31 cellular contexts compared by ENCODE assay signal in the genomic region with DNA sequence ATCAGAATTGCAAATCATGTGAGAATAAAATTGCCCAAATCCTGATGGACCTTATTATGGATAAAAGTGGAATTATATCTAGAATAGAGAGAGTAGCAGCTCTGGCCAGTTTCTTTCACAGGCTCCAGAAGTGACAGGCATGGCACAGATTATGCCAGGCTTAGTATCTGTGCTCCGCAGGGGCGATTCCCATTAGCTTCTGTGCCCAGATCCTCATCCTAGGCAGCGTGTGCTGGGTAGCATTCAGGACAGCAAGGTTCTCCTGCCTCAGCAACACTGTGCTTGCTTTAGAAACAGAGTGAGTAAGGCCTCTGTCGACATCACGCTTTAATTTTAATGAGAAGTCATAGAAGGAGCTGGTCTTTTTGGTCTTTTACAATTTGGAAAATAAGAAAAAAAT.
"Had no signal": no experiment of that assay in that cellular context is flagged by ENCODE, and none has a peak within 500 bp of the region (broad histone marks: within the 10 kb centered on the region; RNA-seq: fewer than 3 reads in every experiment).

No MANE protein-coding gene starts in this region.

- H3K27ac ChIP-seq: adrenal gland, body of pancreas, epithelial cell of prostate, esophagus squamous epithelium, gastrocnemius medialis, lower lobe of right lung, neutrophil, sigmoid colon, uterus had no signal

- DNase-seq: activated B cell treated with CpG ODN at 0.5 μM for 24 hours; activated CD4-positive, alpha-beta T cell treated with anti-CD3 and anti-CD28 coated beads, Interleukin-2, amount 50 U/mL, for 1 hour; activated CD8-positive, alpha-beta T cell treated with anti-CD3 and anti-CD28 coated beads for 36 hours; activated naive CD4-positive, alpha-beta T cell; activated T-cell treated with anti-CD3 and anti-CD28 coated beads, Interleukin-2, amount 50 U/mL, for 4 hours; adrenal gland; aorta; body of pancreas; dermis blood vessel endothelial cell; effector CD4-positive, alpha-beta T cell; esophagus squamous epithelium; gastrocnemius medialis; glutamatergic neuron; hippocampal formation; left colon; lower lobe of right lung; mucosa of descending colon; sigmoid colon; small intestine; stimulated activated CD4-positive, alpha-beta T cell treated with anti-CD3 and anti-CD28 coated beads, Interleukin-4, amount 100 ng/mL, for 24 hours; T-helper 1 cell; uterus had no signal

- H3K36me3 ChIP-seq: adrenal gland, esophagus squamous epithelium, gastrocnemius medialis, lower lobe of right lung, neutrophil, sigmoid colon, uterus had no signal

- H3K27ac Mint-ChIP-seq: activated B cell treated with CpG ODN at 0.5 μM for 24 hours; activated CD8-positive, alpha-beta T cell treated with anti-CD3 and anti-CD28 coated beads for 36 hours; activated naive CD8-positive, alpha-beta T cell; nephron; progenitor cell of endocrine pancreas; stimulated activated effector memory CD8-positive, alpha-beta T cell treated with anti-CD3 and anti-CD28 coated beads, Interleukin-12 subunit alpha, Interleukin-12 subunit beta, amount 100 ng/mL, for 72 hours; stimulated activated naive CD8-positive, alpha-beta T cell treated with anti-CD3 and anti-CD28 coated beads, Interleukin-15, Interleukin-2, amounts not matched to agents 100 ng/mL and 50 ng/mL, for 24 hours; T-helper 2 cell treated with Interferon-gamma antibody and Interleukin-4, amounts not matched to agents 5 μg/mL and 100 μg/mL, for 36 hours; type B pancreatic cell had no signal

- H3K4me3 ChIP-seq: adrenal gland, body of pancreas, esophagus squamous epithelium, gastrocnemius medialis, lower lobe of right lung, mucosa of descending colon, sigmoid colon, uterus had no signal

- H3K27me3 ChIP-seq: adrenal gland, body of pancreas, esophagus squamous epithelium, gastrocnemius medialis, neutrophil, sigmoid colon, uterus had no signal

- H3K4me1 ChIP-seq: adrenal gland, body of pancreas, esophagus squamous epithelium, lower lobe of right lung, sigmoid colon, uterus had no signal

- H3K9me3 Mint-ChIP-seq: stimulated activated naive CD8-positive, alpha-beta T cell treated with anti-CD3 and anti-CD28 coated beads, Interleukin-15, Interleukin-2, amounts not matched to agents 100 ng/mL and 50 ng/mL, for 24 hours; T-helper 2 cell treated with Interferon-gamma antibody and Interleukin-4, amounts not matched to agents 5 μg/mL and 100 μg/mL, for 36 hours had no signal

- H3K4me1 Mint-ChIP-seq: activated B cell treated with CpG ODN at 0.5 μM for 24 hours; stimulated activated effector memory CD8-positive, alpha-beta T cell treated with anti-CD3 and anti-CD28 coated beads, Interleukin-12 subunit alpha, Interleukin-12 subunit beta, amount 100 ng/mL, for 72 hours had no signal

- H3K9me3 ChIP-seq: adrenal gland, body of pancreas, esophagus squamous epithelium, gastrocnemius medialis, lower lobe of right lung, mucosa of descending colon, neutrophil, sigmoid colon, uterus had no signal

- ATAC-seq: activated CD8-positive, alpha-beta T cell treated with anti-CD3 and anti-CD28 coated beads for 36 hours; activated T-cell treated with anti-CD3 and anti-CD28 coated beads, Interleukin-2, amount 50 U/mL, for 4 hours; body of pancreas; gastrocnemius medialis; left colon; lower lobe of right lung; mucosa of descending colon; stimulated activated effector memory CD8-positive, alpha-beta T cell treated with anti-CD3 and anti-CD28 coated beads, Interleukin-12 subunit alpha, Interleukin-12 subunit beta, amount 100 ng/mL, for 72 hours had no signal

- H3K4me3 Mint-ChIP-seq: activated B cell treated with CpG ODN at 0.5 μM for 24 hours; activated CD8-positive, alpha-beta T cell treated with anti-CD3 and anti-CD28 coated beads for 36 hours; activated naive CD8-positive, alpha-beta T cell; activated T-cell treated with anti-CD3 and anti-CD28 coated beads, Interleukin-2, amount 50 U/mL, for 4 hours; nephron; stimulated activated effector memory CD8-positive, alpha-beta T cell treated with anti-CD3 and anti-CD28 coated beads, Interleukin-12 subunit alpha, Interleukin-12 subunit beta, amount 100 ng/mL, for 72 hours; stimulated activated naive CD8-positive, alpha-beta T cell treated with anti-CD3 and anti-CD28 coated beads, Interleukin-15, Interleukin-2, amounts not matched to agents 100 ng/mL and 50 ng/mL, for 24 hours; T-helper 2 cell treated with Interferon-gamma antibody and Interleukin-4, amounts not matched to agents 5 μg/mL and 100 μg/mL, for 36 hours; type B pancreatic cell had no signal

- H3K27me3 Mint-ChIP-seq: activated B cell treated with CpG ODN at 0.5 μM for 24 hours, progenitor cell of endocrine pancreas had no signal

- H3K36me3 Mint-ChIP-seq: activated naive CD8-positive, alpha-beta T cell; stimulated activated effector memory CD8-positive, alpha-beta T cell treated with anti-CD3 and anti-CD28 coated beads, Interleukin-12 subunit alpha, Interleukin-12 subunit beta, amount 100 ng/mL, for 72 hours; type B pancreatic cell had no signal
